ENCODE assay signal across 9 cellular contexts in genomic region chr11:13923716-13924650, GRCh38. TPM values are rescaled to one million over a fixed set of nuclear protein-coding genes. Genes with fewer than 3 reads are reported as not detected.
DNase-seq lines count a peak whose midpoint lies in the region; ATAC-seq and TF ChIP-seq lines count a peak whose summit lies in the region.
"Had no signal": no experiment of that assay in that cellular context is flagged by ENCODE, and none has a peak within 500 bp of the region (broad histone marks: within the 10 kb centered on the region; RNA-seq: fewer than 3 reads in every experiment).

No MANE protein-coding gene starts in this region.

- no peak for TF ChIP-seq CTCF in mammary epithelial cell (conservative IDR thresholded peaks at IDR 0.05 in 1 of 2, IDR thresholded peaks at IDR 0.05 in 1 of 2; ENCODE audit: extremely low read depth in 1 of 2, insufficient read depth in 1 of 2, low read depth in 1 of 2, low read length in 2 of 2)
- TF ChIP-seq CTCF in breast epithelium (IDR thresholded peaks at IDR 0.05), result no peak
- no peak for TF ChIP-seq CTCF in endothelial cell (IDR thresholded peaks at IDR 0.05; ENCODE audit: unreplicated experiment)
- no peak for TF ChIP-seq CTCF in sigmoid colon (IDR thresholded peaks at IDR 0.05)

- H3K4me2 ChIP-seq in mammary epithelial cell (ENCODE audit: insufficient read depth, low read depth, low read length), result peak overlapping the region; percentile 2

- H3K9me3 ChIP-seq in mammary epithelial cell (replicated peaks; ENCODE audit: insufficient read depth, low read length) (no peaks in the 10 kb centered on the region), breast epithelium (no peaks in the 10 kb centered on the region), sigmoid colon (no peaks in the 10 kb centered on the region), SJCRH30 (replicated peaks) (no peaks in the 10 kb centered on the region)

- TF ChIP-seq POLR2A in breast epithelium (IDR thresholded peaks at IDR 0.05) (no peak), sigmoid colon (IDR thresholded peaks at IDR 0.05) (no peak)

- intact Hi-C loops in mammary epithelial cell (cut with micrococcal nuclease), result no loop called here
- intact Hi-C loops in breast epithelium (cut with DNase I; ENCODE audit: low total_unique reads), result no loop called here
- intact Hi-C loops in sigmoid colon (cut with DNase I), result no loop called here

- H3K4me3 Mint-ChIP-seq in endothelial cell (ENCODE audit: unreplicated experiment), result peak overlapping the region; percentile 72
- H3K4me3 Mint-ChIP-seq in stimulated activated naive CD8-positive, alpha-beta T cell treated with anti-CD3 and anti-CD28 coated beads, Interleukin-15, amount 100 ng/mL, for 72 hours, result peak overlapping the region; percentile 33 to 51

- H3K4me1 Mint-ChIP-seq in endothelial cell (ENCODE audit: unreplicated experiment), result peaks cover 27% of the 10 kb centered on the region
- peaks cover 29% of the 10 kb centered on the region for H3K4me1 Mint-ChIP-seq in stimulated activated naive CD8-positive, alpha-beta T cell treated with anti-CD3 and anti-CD28 coated beads, Interleukin-15, amount 100 ng/mL, for 72 hours

- CTCF ChIA-PET in mammary epithelial cell (lab: Charles Lee; ENCODE audit: low non-redundant PET), result no interaction called here

- H3K4me1 ChIP-seq in mammary epithelial cell (ENCODE audit: insufficient read depth, low read length) (peaks cover 17% of the 10 kb centered on the region), breast epithelium (no peaks in the 10 kb centered on the region), sigmoid colon (no peaks in the 10 kb centered on the region), SJCRH30 (no peaks in the 10 kb centered on the region)

- dilution Hi-C loops in mammary epithelial cell (cut with HindIII; ENCODE audit: low sequenced_read_pairs), result no loop called here

- DNase-seq in mammary epithelial cell (peak; percentile 17), breast epithelium (ENCODE audit: low spot score in 2 of 2) (no peak), NAMALWA (ENCODE audit: low spot score) (peak; percentile 5), endothelial cell (ENCODE audit: low spot score) (no peak), sigmoid colon (no peak), SJCRH30 (no peak)
- DNase-seq in stimulated activated naive CD8-positive, alpha-beta T cell treated with anti-CD3 and anti-CD28 coated beads, Interleukin-15, amount 100 ng/mL, for 72 hours, result no peak

- H2AFZ ChIP-seq in mammary epithelial cell (ENCODE audit: low read depth, low read length), result no peak overlapping the region

- H3K4me3 ChIP-seq in mammary epithelial cell (replicated peaks in 1 of 3; ENCODE audit: insufficient read depth in 1 of 3, low read depth in 2 of 3, low read length in 3 of 3) (no peak overlapping the region), breast epithelium (no peak overlapping the region), sigmoid colon (no peak overlapping the region), SJCRH30 (no peak overlapping the region)

- H3K27ac Mint-ChIP-seq in endothelial cell (ENCODE audit: unreplicated experiment), result peak overlapping the region; percentile 80
- peak overlapping the region; percentile 72 to 92 for H3K27ac Mint-ChIP-seq in stimulated activated naive CD8-positive, alpha-beta T cell treated with anti-CD3 and anti-CD28 coated beads, Interleukin-15, amount 100 ng/mL, for 72 hours

- H3K27ac ChIP-seq in mammary epithelial cell (ENCODE audit: insufficient read depth, low read depth, low read length) (no peak overlapping the region), breast epithelium (no peak overlapping the region), sigmoid colon (no peak overlapping the region), SJCRH30 (no peak overlapping the region)

- peaks cover 3% of the 10 kb centered on the region for H3K27me3 Mint-ChIP-seq in endothelial cell (ENCODE audit: unreplicated experiment)
- H3K27me3 Mint-ChIP-seq in stimulated activated naive CD8-positive, alpha-beta T cell treated with anti-CD3 and anti-CD28 coated beads, Interleukin-15, amount 100 ng/mL, for 72 hours, result no peaks in the 10 kb centered on the region

- no peak for TF ChIP-seq EP300 in sigmoid colon (IDR thresholded peaks at IDR 0.05)

- no peaks in the 10 kb centered on the region for H4K20me1 ChIP-seq in mammary epithelial cell (ENCODE audit: insufficient read depth, low read length)

- no peaks in the 10 kb centered on the region for H3K79me2 ChIP-seq in mammary epithelial cell (ENCODE audit: insufficient read depth, low read length)

- in situ Hi-C loops in mammary epithelial cell (cut with MboI; ENCODE audit: low sequenced_read_pairs in 2 of 2), result no loop called here

- peak; percentile 84 for ATAC-seq in stimulated activated naive CD8-positive, alpha-beta T cell treated with anti-CD3 and anti-CD28 coated beads, Interleukin-15, amount 100 ng/mL, for 72 hours
- ATAC-seq in GM19023 (IDR thresholded peaks at IDR 0.05; ENCODE audit: unreplicated experiment), result no peak

- no peak overlapping the region for H3K9ac ChIP-seq in mammary epithelial cell (ENCODE audit: insufficient read depth, low read length)

- 58% methylated on average over 8 of the region's 8 CpGs for WGBS in mammary epithelial cell (ENCODE audit: low coverage, missing lambda C conversion rate)
- 37 to 51% methylated on average over 8 of the region's 8 CpGs for WGBS in sigmoid colon, 2 donors

- H3K9me3 Mint-ChIP-seq in endothelial cell (ENCODE audit: unreplicated experiment), result no peaks in the 10 kb centered on the region
- H3K9me3 Mint-ChIP-seq in stimulated activated naive CD8-positive, alpha-beta T cell treated with anti-CD3 and anti-CD28 coated beads, Interleukin-15, amount 100 ng/mL, for 72 hours, result no peaks in the 10 kb centered on the region

- no peaks in the 10 kb centered on the region for H3K36me3 Mint-ChIP-seq in endothelial cell (ENCODE audit: low read depth, unreplicated experiment)

- BruUV-seq in mammary epithelial cell (replicated peaks; lab: Mats Ljungman, UMichigan), result no TSS peak

- H3K27me3 ChIP-seq in mammary epithelial cell (ENCODE audit: insufficient read depth, low read length) (no peaks in the 10 kb centered on the region), breast epithelium (no peaks in the 10 kb centered on the region), sigmoid colon (no peaks in the 10 kb centered on the region), SJCRH30 (peaks cover 4% of the 10 kb centered on the region; the same call in 1 of the 2 replicates)

- no peaks in the 10 kb centered on the region for H3K36me3 ChIP-seq in mammary epithelial cell (ENCODE audit: insufficient read depth, low read length)
- H3K36me3 ChIP-seq in breast epithelium, result no peaks in the 10 kb centered on the region
- no peaks in the 10 kb centered on the region for H3K36me3 ChIP-seq in sigmoid colon
- H3K36me3 ChIP-seq in SJCRH30, result no peaks in the 10 kb centered on the region

RNA-seq across cellular contexts. Expression of gene SPON1, which starts 38.5 kb away (rescaled TPM):
- total RNA-seq in mammary epithelial cell, result under 1 TPM in 1 of 2 donors, not detected in 1; 0.17 TPM
- polyA plus RNA-seq in mammary epithelial cell, result not detected
- polyA minus RNA-seq in mammary epithelial cell, result not detected
- 100 to 1,000 TPM in 1 of 3 donors, 10 to 100 TPM in 2; 30.1 to 133 (median 34.7) TPM for total RNA-seq in breast epithelium
- 120 TPM for total RNA-seq in endothelial cell (ENCODE audit: unreplicated experiment)
- total RNA-seq in sigmoid colon, result 10 to 100 TPM; 10.0 to 36.8 (median 24.1) TPM
- 10 to 100 TPM in 1 of 3 donors, 1 to 10 TPM in 2; 6.6 to 12.6 (median 7.2) TPM for polyA plus RNA-seq in sigmoid colon
- total RNA-seq in SJCRH30 (2014; rRNA removed; shearing (Covaris generic)), result not detected in 2 replicates
- total RNA-seq: LHCN-M2 had no signal

Comparison
In these comparisons a context has a peak if more than half of its experiments do, and no peak if none do; other contexts are left out.
1. DNase-seq: peak in mammary epithelial cell (single experiment) and NAMALWA (single experiment); none in breast epithelium (0 of 2), endothelial cell (single experiment), stimulated activated naive CD8-positive, alpha-beta T cell treated with anti-CD3 and anti-CD28 coated beads, Interleukin-15, amount 100 ng/mL, for 72 hours (0 of 2), sigmoid colon (single experiment) and SJCRH30 (0 of 2).
2. RNA of gene SPON1, which starts 38.5 kb away (total RNA-seq): 120 TPM in endothelial cell (single experiment), 30.1 to 133 TPM in breast epithelium and 10.0 to 36.8 TPM in sigmoid colon; 0.17 TPM in mammary epithelial cell and not detected in SJCRH30; every median in the first group is over 4 times any median in the second.